In genomic region chr6:51934098-51934497, GRCh38 we compare ENCODE assay signal across 1 cellular context.
TF ChIP-seq lines count a peak whose summit lies in the region.

No MANE protein-coding gene starts in this region.

TF ChIP-seq in GM23338, 12 proteins besides CTCF, POLR2A, EP300 and RAD21 (continued from another document):
- TF ChIP-seq, protein P1, sequence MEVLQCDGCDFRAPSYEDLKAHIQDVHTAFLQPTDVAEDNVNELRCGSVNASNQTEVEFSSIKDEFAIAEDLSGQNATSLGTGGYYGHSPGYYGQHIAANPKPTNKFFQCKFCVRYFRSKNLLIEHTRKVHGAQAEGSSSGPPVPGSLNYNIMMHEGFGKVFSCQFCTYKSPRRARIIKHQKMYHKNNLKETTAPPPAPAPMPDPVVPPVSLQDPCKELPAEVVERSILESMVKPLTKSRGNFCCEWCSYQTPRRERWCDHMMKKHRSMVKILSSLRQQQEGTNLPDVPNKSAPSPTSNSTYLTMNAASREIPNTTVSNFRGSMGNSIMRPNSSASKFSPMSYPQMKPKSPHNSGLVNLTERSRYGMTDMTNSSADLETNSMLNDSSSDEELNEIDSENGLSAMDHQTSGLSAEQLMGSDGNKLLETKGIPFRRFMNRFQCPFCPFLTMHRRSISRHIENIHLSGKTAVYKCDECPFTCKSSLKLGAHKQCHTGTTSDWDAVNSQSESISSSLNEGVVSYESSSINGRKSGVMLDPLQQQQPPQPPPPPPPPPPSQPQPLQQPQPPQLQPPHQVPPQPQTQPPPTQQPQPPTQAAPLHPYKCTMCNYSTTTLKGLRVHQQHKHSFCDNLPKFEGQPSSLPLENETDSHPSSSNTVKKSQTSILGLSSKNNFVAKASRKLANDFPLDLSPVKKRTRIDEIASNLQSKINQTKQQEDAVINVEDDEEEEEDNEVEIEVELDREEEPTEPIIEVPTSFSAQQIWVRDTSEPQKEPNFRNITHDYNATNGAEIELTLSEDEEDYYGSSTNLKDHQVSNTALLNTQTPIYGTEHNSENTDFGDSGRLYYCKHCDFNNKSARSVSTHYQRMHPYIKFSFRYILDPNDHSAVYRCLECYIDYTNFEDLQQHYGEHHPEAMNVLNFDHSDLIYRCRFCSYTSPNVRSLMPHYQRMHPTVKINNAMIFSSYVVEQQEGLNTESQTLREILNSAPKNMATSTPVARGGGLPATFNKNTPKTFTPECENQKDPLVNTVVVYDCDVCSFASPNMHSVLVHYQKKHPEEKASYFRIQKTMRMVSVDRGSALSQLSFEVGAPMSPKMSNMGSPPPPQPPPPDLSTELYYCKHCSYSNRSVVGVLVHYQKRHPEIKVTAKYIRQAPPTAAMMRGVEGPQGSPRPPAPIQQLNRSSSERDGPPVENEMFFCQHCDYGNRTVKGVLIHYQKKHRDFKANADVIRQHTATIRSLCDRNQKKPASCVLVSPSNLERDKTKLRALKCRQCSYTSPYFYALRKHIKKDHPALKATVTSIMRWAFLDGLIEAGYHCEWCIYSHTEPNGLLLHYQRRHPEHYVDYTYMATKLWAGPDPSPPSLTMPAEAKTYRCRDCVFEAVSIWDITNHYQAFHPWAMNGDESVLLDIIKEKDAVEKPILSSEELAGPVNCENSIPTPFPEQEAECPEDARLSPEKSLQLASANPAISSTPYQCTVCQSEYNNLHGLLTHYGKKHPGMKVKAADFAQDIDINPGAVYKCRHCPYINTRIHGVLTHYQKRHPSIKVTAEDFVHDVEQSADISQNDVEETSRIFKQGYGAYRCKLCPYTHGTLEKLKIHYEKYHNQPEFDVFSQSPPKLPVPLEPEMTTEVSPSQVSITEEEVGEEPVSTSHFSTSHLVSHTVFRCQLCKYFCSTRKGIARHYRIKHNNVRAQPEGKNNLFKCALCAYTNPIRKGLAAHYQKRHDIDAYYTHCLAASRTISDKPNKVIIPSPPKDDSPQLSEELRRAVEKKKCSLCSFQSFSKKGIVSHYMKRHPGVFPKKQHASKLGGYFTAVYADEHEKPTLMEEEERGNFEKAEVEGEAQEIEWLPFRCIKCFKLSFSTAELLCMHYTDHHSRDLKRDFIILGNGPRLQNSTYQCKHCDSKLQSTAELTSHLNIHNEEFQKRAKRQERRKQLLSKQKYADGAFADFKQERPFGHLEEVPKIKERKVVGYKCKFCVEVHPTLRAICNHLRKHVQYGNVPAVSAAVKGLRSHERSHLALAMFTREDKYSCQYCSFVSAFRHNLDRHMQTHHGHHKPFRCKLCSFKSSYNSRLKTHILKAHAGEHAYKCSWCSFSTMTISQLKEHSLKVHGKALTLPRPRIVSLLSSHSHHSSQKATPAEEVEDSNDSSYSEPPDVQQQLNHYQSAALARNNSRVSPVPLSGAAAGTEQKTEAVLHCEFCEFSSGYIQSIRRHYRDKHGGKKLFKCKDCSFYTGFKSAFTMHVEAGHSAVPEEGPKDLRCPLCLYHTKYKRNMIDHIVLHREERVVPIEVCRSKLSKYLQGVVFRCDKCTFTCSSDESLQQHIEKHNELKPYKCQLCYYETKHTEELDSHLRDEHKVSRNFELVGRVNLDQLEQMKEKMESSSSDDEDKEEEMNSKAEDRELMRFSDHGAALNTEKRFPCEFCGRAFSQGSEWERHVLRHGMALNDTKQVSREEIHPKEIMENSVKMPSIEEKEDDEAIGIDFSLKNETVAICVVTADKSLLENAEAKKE (CRISPR knock-in tag; IDR thresholded peaks at IDR 0.05), result peak; percentile 78
- peak; percentile 83; the same call in 1 of the 2 replicates for TF ChIP-seq ZNF114 (CRISPR knock-in tag; IDR thresholded peaks at IDR 0.05)
- no peak for TF ChIP-seq ZNF331 (CRISPR knock-in tag; IDR thresholded peaks at IDR 0.05; ENCODE audit: low read depth)
- no peak for TF ChIP-seq STAT1 (IDR thresholded peaks at IDR 0.05; ENCODE audit: unreplicated experiment)
- TF ChIP-seq, protein P2, sequence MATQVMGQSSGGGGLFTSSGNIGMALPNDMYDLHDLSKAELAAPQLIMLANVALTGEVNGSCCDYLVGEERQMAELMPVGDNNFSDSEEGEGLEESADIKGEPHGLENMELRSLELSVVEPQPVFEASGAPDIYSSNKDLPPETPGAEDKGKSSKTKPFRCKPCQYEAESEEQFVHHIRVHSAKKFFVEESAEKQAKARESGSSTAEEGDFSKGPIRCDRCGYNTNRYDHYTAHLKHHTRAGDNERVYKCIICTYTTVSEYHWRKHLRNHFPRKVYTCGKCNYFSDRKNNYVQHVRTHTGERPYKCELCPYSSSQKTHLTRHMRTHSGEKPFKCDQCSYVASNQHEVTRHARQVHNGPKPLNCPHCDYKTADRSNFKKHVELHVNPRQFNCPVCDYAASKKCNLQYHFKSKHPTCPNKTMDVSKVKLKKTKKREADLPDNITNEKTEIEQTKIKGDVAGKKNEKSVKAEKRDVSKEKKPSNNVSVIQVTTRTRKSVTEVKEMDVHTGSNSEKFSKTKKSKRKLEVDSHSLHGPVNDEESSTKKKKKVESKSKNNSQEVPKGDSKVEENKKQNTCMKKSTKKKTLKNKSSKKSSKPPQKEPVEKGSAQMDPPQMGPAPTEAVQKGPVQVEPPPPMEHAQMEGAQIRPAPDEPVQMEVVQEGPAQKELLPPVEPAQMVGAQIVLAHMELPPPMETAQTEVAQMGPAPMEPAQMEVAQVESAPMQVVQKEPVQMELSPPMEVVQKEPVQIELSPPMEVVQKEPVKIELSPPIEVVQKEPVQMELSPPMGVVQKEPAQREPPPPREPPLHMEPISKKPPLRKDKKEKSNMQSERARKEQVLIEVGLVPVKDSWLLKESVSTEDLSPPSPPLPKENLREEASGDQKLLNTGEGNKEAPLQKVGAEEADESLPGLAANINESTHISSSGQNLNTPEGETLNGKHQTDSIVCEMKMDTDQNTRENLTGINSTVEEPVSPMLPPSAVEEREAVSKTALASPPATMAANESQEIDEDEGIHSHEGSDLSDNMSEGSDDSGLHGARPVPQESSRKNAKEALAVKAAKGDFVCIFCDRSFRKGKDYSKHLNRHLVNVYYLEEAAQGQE (IDR thresholded peaks at IDR 0.05; ENCODE audit: unreplicated experiment), result no peak
- TF ChIP-seq NANOG (IDR thresholded peaks at IDR 0.05; ENCODE audit: borderline replicate concordance), result no peak
- TF ChIP-seq POLR2AphosphoS5 (IDR thresholded peaks at IDR 0.05; ENCODE audit: low read depth), result no peak
TF ChIP-seq in GM23338: peak in this region for 3.
